In the genomic region with DNA sequence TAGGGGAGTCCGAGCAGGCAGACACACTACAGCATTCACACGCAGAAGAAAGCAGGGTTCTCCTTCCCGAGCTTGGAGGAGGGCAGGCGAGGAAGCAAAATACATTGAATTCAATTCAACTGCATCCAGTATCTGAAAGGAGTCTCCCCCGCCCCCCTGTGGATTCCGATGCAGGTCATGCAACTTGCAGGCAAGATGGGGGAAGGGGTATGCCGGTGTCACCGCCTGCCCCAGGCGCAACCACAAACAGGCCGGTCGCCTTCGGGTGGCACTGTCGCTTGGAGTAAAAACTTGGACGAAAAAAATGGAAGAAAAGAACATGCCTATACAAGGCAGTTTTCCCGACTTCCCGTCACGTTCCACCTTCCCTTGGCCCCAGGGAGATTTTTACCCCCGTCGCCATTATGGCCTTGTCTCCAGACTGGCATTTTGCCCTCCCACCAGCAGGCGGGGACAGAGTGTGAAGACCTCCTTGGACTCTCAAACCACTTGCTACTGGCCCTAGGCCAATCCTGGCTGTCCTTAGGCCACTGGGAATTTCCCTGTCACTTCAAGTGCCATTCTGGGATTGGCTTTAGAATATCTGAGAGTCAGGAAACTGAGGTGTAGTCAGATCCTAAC, we compare ENCODE assay signal across 8 cellular contexts. TPM values are rescaled to one million over a fixed set of nuclear protein-coding genes. Genes with fewer than 3 reads are reported as not detected.
DNase-seq lines count a peak whose midpoint lies in the region; ATAC-seq and TF ChIP-seq lines count a peak whose summit lies in the region.

No MANE protein-coding gene starts in this region.

- peaks cover 77% of the 10 kb centered on the region for H3K27me3 ChIP-seq in WERI-Rb-1 (ENCODE audit: insufficient read depth, low read depth, severe bottlenecking)
- H3K27me3 ChIP-seq in thoracic aorta (replicated peaks; ENCODE audit: insufficient read depth), result no peaks in the 10 kb centered on the region
- H3K27me3 ChIP-seq in prostate gland (replicated peaks; ENCODE audit: insufficient read depth), result peaks cover 15% of the 10 kb centered on the region

- intact Hi-C loops in prostate gland (cut with DNase I), result no loop called here

- peaks cover 24% of the 10 kb centered on the region for H3K4me1 Mint-ChIP-seq in activated naive CD4-positive, alpha-beta T cell treated with anti-CD3 and anti-CD28 coated beads, Interleukin-2, amount 10 ng/mL, durations not matched to agents 7 days and 5 days

- peaks cover 0 to 27% of the 10 kb centered on the region in 2 donors for H3K4me1 ChIP-seq in thoracic aorta (ENCODE audit: control insufficient read depth in 1 of 2, low read depth in 2 of 2)
- H3K4me1 ChIP-seq in prostate gland (replicated peaks), result peaks cover 12% of the 10 kb centered on the region

- no peak overlapping the region for H3K27ac ChIP-seq in WERI-Rb-1
- H3K27ac ChIP-seq in thoracic aorta, result peak overlapping the region; percentile 74 to 87
- H3K27ac ChIP-seq in prostate gland, result no peak overlapping the region

- no peaks in the 10 kb centered on the region for H3K9me3 Mint-ChIP-seq in activated naive CD4-positive, alpha-beta T cell treated with anti-CD3 and anti-CD28 coated beads, Interleukin-2, amount 10 ng/mL, durations not matched to agents 7 days and 5 days

- CTCF ChIA-PET in activated naive CD4-positive, alpha-beta T cell treated with anti-CD3 and anti-CD28 coated beads, Interleukin-2, amount 10 ng/mL, durations not matched to agents 7 days and 5 days (lab: Charles Lee), result interaction anchor here (1.7 to 2.0 kb wide), 3 partner anchors 13 to 16 kb away, joined by 4 to 9 read pairs (median 8); no protein-coding TSS in a partner anchor

- H3K36me3 ChIP-seq in WERI-Rb-1 (no peaks in the 10 kb centered on the region), thoracic aorta (no peaks in the 10 kb centered on the region), prostate gland (no peaks in the 10 kb centered on the region)

- H3K27me3 Mint-ChIP-seq in activated naive CD4-positive, alpha-beta T cell treated with anti-CD3 and anti-CD28 coated beads, Interleukin-2, amount 10 ng/mL, durations not matched to agents 7 days and 5 days, result peaks cover 92% of the 10 kb centered on the region

- peaks cover 3% of the 10 kb centered on the region for H3K36me3 Mint-ChIP-seq in activated naive CD4-positive, alpha-beta T cell treated with anti-CD3 and anti-CD28 coated beads, Interleukin-2, amount 10 ng/mL, durations not matched to agents 7 days and 5 days

- no peak for DNase-seq in activated naive CD4-positive, alpha-beta T cell treated with anti-CD3 and anti-CD28 coated beads, Interleukin-2, amount 10 ng/mL, durations not matched to agents 7 days and 5 days
- no peak for DNase-seq in activated naive CD4-positive, alpha-beta T cell treated with anti-CD3 and anti-CD28 coated beads, Interleukin-2, amount 50 U/mL, for 16 hours
- DNase-seq in WERI-Rb-1 (peak; percentile 57), hippocampal formation (lab: John Stamatoyannopoulos, UW) (peak; percentile 54 to 57), thoracic aorta (ENCODE audit: low spot score) (peak; percentile 32), prostate gland (ENCODE audit: low spot score) (no peak), NCI-H510A (lab: John Stamatoyannopoulos, UW) (no peak)

- TF ChIP-seq CTCF in WERI-Rb-1 (IDR thresholded peaks at IDR 0.05; ENCODE audit: low read depth, low read length) (peak; percentile 67), thoracic aorta (IDR thresholded peaks at IDR 0.05) (peak; percentile 49), prostate gland (IDR thresholded peaks at IDR 0.05) (peak in 1 of 4 experiments; percentile 12)

- 9% methylated on average over 20 of the region's 20 CpGs for WGBS in prostate gland

- H3K4me3 Mint-ChIP-seq in activated naive CD4-positive, alpha-beta T cell treated with anti-CD3 and anti-CD28 coated beads, Interleukin-2, amount 10 ng/mL, durations not matched to agents 7 days and 5 days, result peak overlapping the region; percentile 79

- H3K4me3 ChIP-seq in WERI-Rb-1 (ENCODE audit: low read depth, low read length) (no peak overlapping the region), thoracic aorta (peak overlapping the region; percentile 75), prostate gland (peak overlapping the region in 1 of 2 donors; percentile 28)

- H3K27ac Mint-ChIP-seq in activated naive CD4-positive, alpha-beta T cell treated with anti-CD3 and anti-CD28 coated beads, Interleukin-2, amount 10 ng/mL, durations not matched to agents 7 days and 5 days, result no peak overlapping the region

- TF ChIP-seq POLR2A in prostate gland (IDR thresholded peaks at IDR 0.05), result no peak

- ATAC-seq in thoracic aorta (ENCODE audit: insufficient number of reproducible peaks, low FRiP score, low read depth), result peak; percentile 33
- ATAC-seq in HG03135 (IDR thresholded peaks at IDR 0.05; ENCODE audit: unreplicated experiment), result no peak

- H3K9me3 ChIP-seq in WERI-Rb-1 (ENCODE audit: severe bottlenecking) (no peaks in the 10 kb centered on the region), thoracic aorta (no peaks in the 10 kb centered on the region), prostate gland (no peaks in the 10 kb centered on the region)

RNA-seq across cellular contexts. Expression of gene NTRK3, which starts 1.6 kb away (rescaled TPM):
- total RNA-seq in thoracic aorta (10 to 100 TPM; 84.9 to 87.3 TPM), prostate gland (1 to 10 TPM; 4.2 to 7.2 TPM)

Comparison
In these comparisons a context has a peak if more than half of its experiments do, and no peak if none do; other contexts are left out.
1. DNase-seq: peak in WERI-Rb-1 (single experiment), hippocampal formation (2 of 2) and thoracic aorta (single experiment); none in activated naive CD4-positive, alpha-beta T cell treated with anti-CD3 and anti-CD28 coated beads, Interleukin-2, amount 10 ng/mL, durations not matched to agents 7 days and 5 days (single experiment), activated naive CD4-positive, alpha-beta T cell treated with anti-CD3 and anti-CD28 coated beads, Interleukin-2, amount 50 U/mL, for 16 hours (single experiment), prostate gland (single experiment) and NCI-H510A (single experiment).
2. H3K27ac ChIP-seq: peak in thoracic aorta (2 of 2); none in WERI-Rb-1 (single experiment) and prostate gland (0 of 2).
3. RNA of gene NTRK3, which starts 1.6 kb away (total RNA-seq): 84.9 to 87.3 TPM in thoracic aorta; 4.2 to 7.2 TPM in prostate gland; every median in the first group is over 10 times any median in the second.